8 cellular contexts compared by ENCODE assay signal in the genomic region with DNA sequence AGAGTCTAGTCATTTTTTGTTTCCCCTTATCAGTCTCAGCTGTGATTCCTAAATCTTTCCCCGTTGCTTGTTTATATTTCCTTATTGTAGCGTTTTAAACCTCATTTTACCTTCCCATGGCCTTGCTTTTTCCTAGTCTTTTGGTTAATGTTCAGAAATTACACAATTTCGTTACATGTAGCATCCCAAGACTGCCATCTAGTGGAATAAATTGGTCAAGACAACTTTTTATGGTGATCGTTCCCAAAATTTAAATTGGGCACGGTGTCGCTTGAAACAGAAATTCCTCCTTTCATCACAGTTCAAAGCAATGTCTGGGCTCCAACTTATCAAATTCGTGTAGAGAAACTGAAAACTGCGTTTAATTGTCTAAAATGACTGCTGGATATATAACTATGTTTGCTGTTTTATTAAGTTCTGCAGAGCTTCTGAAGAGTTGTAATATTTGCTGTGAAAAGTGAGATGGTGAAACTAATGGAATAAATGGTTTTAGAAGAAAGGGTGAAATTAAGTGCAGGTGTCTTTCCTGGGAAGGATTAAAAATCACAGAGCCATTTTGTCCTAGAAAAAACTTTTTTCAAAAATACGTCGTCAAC.
A peak's percentile ranks its signal among the peaks of the same experiment; 100 is the strongest.
DNase-seq lines count a peak whose midpoint lies in the region; ATAC-seq and TF ChIP-seq lines count a peak whose summit lies in the region.

No MANE protein-coding gene starts in this region.

- DNase-seq in NCI-H187 (lab: John Stamatoyannopoulos, UW) (peak; percentile 13 to 38), NCI-H187 treated with DMSO at 0.1 percent for 48 hours (lab: John Stamatoyannopoulos, UW) (no peak), NCI-H526 treated with DMSO at 0.1 percent for 48 hours (lab: John Stamatoyannopoulos, UW) (peak; percentile 17), breast epithelium (ENCODE audit: low spot score in 2 of 2) (no peak), lower lobe of right lung (no peak), HuH-7 (ENCODE audit: low spot score) (no peak), cortex of kidney (lab: John Stamatoyannopoulos, UW) (no peak)

- TF ChIP-seq CTCF in breast epithelium (IDR thresholded peaks at IDR 0.05) = peak; percentile 27 to 71 (median 66)
- TF ChIP-seq CTCF in lower lobe of right lung (IDR thresholded peaks at IDR 0.05) = peak; percentile 68

- H3K27me3 ChIP-seq in breast epithelium = no peaks in the 10 kb centered on the region
- no peaks in the 10 kb centered on the region for H3K27me3 ChIP-seq in lower lobe of right lung (ENCODE audit: low read depth)

- no peak overlapping the region for H3K27ac ChIP-seq in breast epithelium
- H3K27ac ChIP-seq in lower lobe of right lung = no peak overlapping the region

- intact Hi-C loops in breast epithelium (cut with DNase I; ENCODE audit: low total_unique reads) (loop anchor here (10.0 kb wide), 1 partner anchor 1011 kb away; no protein-coding TSS in a partner anchor), lower lobe of right lung (cut with DNase I) (no loop called here)

- H3K4me3 ChIP-seq in breast epithelium (no peak overlapping the region), lower lobe of right lung (no peak overlapping the region)

- ATAC-seq in HG02759 (IDR thresholded peaks at IDR 0.05; ENCODE audit: unreplicated experiment) = peak; percentile 66
- peak in 1 of 2 donors; percentile 62 for ATAC-seq in lower lobe of right lung

- H3K4me1 ChIP-seq in breast epithelium (no peaks in the 10 kb centered on the region), lower lobe of right lung (peaks cover 3% of the 10 kb centered on the region)

- TF ChIP-seq POLR2A in breast epithelium (IDR thresholded peaks at IDR 0.05) = no peak

- H3K36me3 ChIP-seq in breast epithelium (no peaks in the 10 kb centered on the region), lower lobe of right lung (no peaks in the 10 kb centered on the region)

- H3K9me3 ChIP-seq in breast epithelium (no peaks in the 10 kb centered on the region), lower lobe of right lung (no peaks in the 10 kb centered on the region)

Comparison
In these comparisons a context has a peak if more than half of its experiments do, and no peak if none do; other contexts are left out.
1. DNase-seq: peak in NCI-H187 (2 of 2) and NCI-H526 treated with DMSO at 0.1 percent for 48 hours (single experiment); none in NCI-H187 treated with DMSO at 0.1 percent for 48 hours (single experiment), breast epithelium (0 of 2), lower lobe of right lung (single experiment), HuH-7 (single experiment) and cortex of kidney (single experiment).